Comparison of ENCODE assay signal across 1 cellular context in the genomic region with DNA sequence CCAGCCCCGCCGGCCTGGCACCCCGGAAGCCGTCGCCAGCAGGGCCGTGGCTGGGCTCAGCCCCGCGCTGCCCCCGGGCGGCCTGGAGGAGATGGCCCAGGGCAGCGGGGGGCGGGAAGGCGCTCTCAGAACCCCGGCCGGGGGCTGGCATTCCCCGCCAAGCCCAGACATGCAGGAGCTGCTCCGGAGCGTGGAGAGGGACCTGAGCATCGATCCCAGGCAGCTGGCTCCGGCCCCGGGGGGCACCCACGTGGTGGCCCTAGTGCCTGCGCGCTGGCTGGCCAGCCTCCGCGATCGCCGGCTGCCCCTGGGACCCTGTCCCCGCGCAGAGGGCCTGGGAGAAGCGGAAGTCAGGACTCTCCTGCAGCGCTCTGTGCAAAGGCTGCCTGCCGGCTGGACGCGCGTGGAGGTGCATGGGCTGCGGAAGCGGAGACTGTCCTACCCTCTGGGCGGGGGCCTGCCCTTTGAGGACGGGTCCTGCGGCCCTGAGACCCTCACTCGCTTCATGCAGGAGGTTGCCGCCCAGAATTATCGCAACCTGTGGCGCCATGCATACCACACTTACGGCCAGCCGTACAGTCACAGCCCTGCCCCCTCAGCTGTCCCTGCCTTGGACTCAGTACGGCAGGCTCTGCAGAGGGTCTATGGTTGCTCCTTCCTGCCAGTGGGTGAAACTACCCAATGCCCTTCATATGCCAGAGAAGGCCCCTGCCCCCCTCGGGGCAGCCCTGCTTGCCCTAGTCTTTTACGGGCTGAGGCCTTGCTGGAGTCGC.
TF ChIP-seq lines count a peak whose summit lies in the region.

No MANE protein-coding gene starts in this region.

TF ChIP-seq in HepG2, 621 proteins besides CTCF, POLR2A, EP300 and RAD21 (continues in another document):
- TF ChIP-seq PPARG (CRISPR knock-in tag; conservative IDR thresholded peaks at IDR 0.05) (no peak), GABPA (IDR thresholded peaks at IDR 0.05; ENCODE audit: low read depth, low read length) (peak; percentile 22; the same call in 1 of the 2 replicates), GABPA (CRISPR knock-in tag; IDR thresholded peaks at IDR 0.05; ENCODE audit: low read depth) (no peak), PAWR (CRISPR knock-in tag; IDR thresholded peaks at IDR 0.05; ENCODE audit: borderline replicate concordance) (no peak), ZFY (CRISPR knock-in tag; IDR thresholded peaks at IDR 0.05) (peak; percentile 70), FOXK2 (IDR thresholded peaks at IDR 0.05) (no peak), PLRG1 (conservative IDR thresholded peaks at IDR 0.05) (no peak), FOXM1 (CRISPR knock-in tag; IDR thresholded peaks at IDR 0.05) (no peak), ZNF333 (CRISPR knock-in tag; IDR thresholded peaks at IDR 0.05; ENCODE audit: borderline replicate concordance) (no peak), HNF4G (IDR thresholded peaks at IDR 0.05; ENCODE audit: borderline replicate concordance, low read depth, low read length) (no peak), HNF4G (CRISPR knock-in tag; IDR thresholded peaks at IDR 0.05; ENCODE audit: borderline replicate concordance, low read depth) (no peak), ZNF232 (CRISPR knock-in tag; IDR thresholded peaks at IDR 0.05; ENCODE audit: borderline replicate concordance) (no peak), ZNF101 (CRISPR knock-in tag; IDR thresholded peaks at IDR 0.05; ENCODE audit: borderline replicate concordance, low read depth) (no peak), FOXJ3 (CRISPR knock-in tag; IDR thresholded peaks at IDR 0.05; ENCODE audit: borderline replicate concordance) (no peak), HIVEP1 (CRISPR knock-in tag; IDR thresholded peaks at IDR 0.05) (peak; percentile 12; the same call in 1 of the 2 replicates), MED1 (CRISPR knock-in tag; IDR thresholded peaks at IDR 0.05) (no peak; the same call in 1 of the 2 replicates), HHEX (CRISPR knock-in tag; IDR thresholded peaks at IDR 0.05) (no peak), HOXA5 (CRISPR knock-in tag; IDR thresholded peaks at IDR 0.05) (0 out of 2 replicates have a peak, but pooled peaks have one; percentile 36), SP2 (CRISPR knock-in tag; IDR thresholded peaks at IDR 0.05) (no peak), SSRP1 (CRISPR knock-in tag; IDR thresholded peaks at IDR 0.05) (no peak)
- TF ChIP-seq, protein P1, sequence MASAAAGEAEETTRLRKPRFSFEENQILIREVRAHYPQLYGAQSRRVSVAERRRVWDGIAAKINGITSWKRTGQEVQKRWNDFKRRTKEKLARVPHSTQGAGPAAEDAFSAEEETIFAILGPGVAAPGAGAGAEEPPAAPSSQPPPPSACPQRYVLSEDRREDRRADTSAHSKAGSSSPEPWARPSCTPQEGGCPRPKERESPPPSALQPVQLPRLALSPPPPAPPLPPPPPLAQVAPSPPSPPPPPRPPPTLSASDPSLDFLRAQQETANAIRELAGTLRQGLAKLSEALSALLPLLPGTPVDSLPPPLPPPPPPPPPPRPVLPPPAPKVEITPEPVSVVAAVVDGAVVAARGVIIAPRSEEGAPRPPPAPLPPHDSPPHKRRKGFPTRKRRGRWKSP (CRISPR knock-in tag; IDR thresholded peaks at IDR 0.05), result no peak
- TF ChIP-seq, protein P2, sequence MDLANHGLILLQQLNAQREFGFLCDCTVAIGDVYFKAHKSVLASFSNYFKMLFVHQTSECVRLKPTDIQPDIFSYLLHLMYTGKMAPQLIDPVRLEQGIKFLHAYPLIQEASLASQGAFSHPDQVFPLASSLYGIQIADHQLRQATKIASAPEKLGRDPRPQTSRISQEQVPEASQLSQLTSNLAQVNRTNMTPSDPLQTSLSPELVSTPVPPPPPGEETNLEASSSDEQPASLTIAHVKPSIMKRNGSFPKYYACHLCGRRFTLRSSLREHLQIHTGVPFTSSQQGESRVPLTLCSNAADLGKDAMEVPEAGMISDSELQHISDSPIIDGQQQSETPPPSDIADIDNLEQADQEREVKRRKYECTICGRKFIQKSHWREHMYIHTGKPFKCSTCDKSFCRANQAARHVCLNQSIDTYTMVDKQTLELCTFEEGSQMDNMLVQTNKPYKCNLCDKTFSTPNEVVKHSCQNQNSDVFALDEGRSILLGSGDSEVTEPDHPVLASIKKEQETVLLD (CRISPR knock-in tag; IDR thresholded peaks at IDR 0.05; ENCODE audit: low read depth), result peak; percentile 51; the same call in 1 of the 2 replicates
- TF ChIP-seq, protein P3, sequence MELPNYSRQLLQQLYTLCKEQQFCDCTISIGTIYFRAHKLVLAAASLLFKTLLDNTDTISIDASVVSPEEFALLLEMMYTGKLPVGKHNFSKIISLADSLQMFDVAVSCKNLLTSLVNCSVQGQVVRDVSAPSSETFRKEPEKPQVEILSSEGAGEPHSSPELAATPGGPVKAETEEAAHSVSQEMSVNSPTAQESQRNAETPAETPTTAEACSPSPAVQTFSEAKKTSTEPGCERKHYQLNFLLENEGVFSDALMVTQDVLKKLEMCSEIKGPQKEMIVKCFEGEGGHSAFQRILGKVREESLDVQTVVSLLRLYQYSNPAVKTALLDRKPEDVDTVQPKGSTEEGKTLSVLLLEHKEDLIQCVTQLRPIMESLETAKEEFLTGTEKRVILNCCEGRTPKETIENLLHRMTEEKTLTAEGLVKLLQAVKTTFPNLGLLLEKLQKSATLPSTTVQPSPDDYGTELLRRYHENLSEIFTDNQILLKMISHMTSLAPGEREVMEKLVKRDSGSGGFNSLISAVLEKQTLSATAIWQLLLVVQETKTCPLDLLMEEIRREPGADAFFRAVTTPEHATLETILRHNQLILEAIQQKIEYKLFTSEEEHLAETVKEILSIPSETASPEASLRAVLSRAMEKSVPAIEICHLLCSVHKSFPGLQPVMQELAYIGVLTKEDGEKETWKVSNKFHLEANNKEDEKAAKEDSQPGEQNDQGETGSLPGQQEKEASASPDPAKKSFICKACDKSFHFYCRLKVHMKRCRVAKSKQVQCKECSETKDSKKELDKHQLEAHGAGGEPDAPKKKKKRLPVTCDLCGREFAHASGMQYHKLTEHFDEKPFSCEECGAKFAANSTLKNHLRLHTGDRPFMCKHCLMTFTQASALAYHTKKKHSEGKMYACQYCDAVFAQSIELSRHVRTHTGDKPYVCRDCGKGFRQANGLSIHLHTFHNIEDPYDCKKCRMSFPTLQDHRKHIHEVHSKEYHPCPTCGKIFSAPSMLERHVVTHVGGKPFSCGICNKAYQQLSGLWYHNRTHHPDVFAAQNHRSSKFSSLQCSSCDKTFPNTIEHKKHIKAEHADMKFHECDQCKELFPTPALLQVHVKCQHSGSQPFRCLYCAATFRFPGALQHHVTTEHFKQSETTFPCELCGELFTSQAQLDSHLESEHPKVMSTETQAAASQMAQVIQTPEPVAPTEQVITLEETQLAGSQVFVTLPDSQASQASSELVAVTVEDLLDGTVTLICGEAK (IDR thresholded peaks at IDR 0.05), result no peak
- TF ChIP-seq, protein P3 (CRISPR knock-in tag; IDR thresholded peaks at IDR 0.05), result no peak
- TF ChIP-seq, protein P4, sequence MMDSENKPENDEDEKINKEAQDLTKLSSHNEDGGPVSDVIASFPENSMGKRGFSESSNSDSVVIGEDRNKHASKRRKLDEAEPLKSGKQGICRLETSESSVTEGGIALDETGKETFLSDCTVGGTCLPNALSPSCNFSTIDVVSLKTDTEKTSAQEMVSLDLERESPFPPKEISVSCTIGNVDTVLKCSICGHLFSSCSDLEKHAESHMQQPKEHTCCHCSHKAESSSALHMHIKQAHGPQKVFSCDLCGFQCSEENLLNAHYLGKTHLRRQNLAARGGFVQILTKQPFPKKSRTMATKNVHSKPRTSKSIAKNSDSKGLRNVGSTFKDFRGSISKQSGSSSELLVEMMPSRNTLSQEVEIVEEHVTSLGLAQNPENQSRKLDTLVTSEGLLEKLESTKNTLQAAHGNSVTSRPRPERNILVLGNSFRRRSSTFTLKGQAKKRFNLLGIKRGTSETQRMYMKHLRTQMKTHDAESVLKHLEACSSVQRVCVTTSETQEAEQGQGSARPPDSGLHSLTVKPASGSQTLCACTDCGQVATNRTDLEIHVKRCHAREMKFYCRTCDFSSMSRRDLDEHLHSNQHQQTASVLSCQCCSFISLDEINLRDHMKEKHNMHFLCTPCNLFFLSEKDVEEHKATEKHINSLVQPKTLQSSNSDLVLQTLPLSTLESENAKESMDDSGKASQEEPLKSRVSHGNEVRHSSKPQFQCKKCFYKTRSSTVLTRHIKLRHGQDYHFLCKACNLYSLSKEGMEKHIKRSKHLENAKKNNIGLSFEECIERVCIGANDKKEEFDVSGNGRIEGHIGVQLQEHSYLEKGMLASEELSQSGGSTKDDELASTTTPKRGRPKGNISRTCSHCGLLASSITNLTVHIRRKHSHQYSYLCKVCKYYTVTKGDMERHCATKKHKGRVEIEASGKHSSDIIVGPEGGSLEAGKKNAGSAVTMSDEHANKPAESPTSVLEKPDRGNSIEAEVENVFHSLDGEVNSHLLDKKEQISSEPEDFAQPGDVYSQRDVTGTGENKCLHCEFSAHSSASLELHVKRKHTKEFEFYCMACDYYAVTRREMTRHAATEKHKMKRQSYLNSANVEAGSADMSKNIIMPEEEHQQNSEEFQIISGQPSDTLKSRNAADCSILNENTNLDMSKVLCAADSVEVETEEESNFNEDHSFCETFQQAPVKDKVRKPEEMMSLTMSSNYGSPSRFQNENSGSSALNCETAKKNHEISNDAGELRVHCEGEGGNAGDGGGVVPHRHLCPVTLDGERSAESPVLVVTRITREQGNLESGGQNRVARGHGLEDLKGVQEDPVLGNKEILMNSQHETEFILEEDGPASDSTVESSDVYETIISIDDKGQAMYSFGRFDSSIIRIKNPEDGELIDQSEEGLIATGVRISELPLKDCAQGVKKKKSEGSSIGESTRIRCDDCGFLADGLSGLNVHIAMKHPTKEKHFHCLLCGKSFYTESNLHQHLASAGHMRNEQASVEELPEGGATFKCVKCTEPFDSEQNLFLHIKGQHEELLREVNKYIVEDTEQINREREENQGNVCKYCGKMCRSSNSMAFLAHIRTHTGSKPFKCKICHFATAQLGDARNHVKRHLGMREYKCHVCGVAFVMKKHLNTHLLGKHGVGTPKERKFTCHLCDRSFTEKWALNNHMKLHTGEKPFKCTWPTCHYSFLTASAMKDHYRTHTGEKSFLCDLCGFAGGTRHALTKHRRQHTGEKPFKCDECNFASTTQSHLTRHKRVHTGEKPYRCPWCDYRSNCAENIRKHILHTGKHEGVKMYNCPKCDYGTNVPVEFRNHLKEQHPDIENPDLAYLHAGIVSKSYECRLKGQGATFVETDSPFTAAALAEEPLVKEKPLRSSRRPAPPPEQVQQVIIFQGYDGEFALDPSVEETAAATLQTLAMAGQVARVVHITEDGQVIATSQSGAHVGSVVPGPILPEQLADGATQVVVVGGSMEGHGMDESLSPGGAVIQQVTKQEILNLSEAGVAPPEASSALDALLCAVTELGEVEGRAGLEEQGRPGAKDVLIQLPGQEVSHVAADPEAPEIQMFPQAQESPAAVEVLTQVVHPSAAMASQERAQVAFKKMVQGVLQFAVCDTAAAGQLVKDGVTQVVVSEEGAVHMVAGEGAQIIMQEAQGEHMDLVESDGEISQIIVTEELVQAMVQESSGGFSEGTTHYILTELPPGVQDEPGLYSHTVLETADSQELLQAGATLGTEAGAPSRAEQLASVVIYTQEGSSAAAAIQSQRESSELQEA (CRISPR knock-in tag; IDR thresholded peaks at IDR 0.05; ENCODE audit: not compliant biosample characterization), result no peak
- TF ChIP-seq, protein P5, sequence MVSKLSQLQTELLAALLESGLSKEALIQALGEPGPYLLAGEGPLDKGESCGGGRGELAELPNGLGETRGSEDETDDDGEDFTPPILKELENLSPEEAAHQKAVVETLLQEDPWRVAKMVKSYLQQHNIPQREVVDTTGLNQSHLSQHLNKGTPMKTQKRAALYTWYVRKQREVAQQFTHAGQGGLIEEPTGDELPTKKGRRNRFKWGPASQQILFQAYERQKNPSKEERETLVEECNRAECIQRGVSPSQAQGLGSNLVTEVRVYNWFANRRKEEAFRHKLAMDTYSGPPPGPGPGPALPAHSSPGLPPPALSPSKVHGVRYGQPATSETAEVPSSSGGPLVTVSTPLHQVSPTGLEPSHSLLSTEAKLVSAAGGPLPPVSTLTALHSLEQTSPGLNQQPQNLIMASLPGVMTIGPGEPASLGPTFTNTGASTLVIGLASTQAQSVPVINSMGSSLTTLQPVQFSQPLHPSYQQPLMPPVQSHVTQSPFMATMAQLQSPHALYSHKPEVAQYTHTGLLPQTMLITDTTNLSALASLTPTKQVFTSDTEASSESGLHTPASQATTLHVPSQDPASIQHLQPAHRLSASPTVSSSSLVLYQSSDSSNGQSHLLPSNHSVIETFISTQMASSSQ (IDR thresholded peaks at IDR 0.05; ENCODE audit: low read depth), result no peak
- TF ChIP-seq, protein P5 (CRISPR knock-in tag; IDR thresholded peaks at IDR 0.05; ENCODE audit: borderline replicate concordance), result peak; percentile 42; the same call in 1 of the 2 replicates
